ENCODE assay signal across 25 cellular contexts in genomic region chr3:105691053-105691452, GRCh38.
"Had no signal": no experiment of that assay in that cellular context is flagged by ENCODE, and none has a peak within 500 bp of the region (broad histone marks: within the 10 kb centered on the region; RNA-seq: fewer than 3 reads in every experiment).

No MANE protein-coding gene starts in this region.

- H3K27ac ChIP-seq: adrenal gland, SJSA1 had no signal

- ATAC-seq: activated CD4-positive, CD25-positive, alpha-beta regulatory T cell treated with anti-CD3 and anti-CD28 coated beads, Interleukin-2, amount 50 U/mL, for 24 hours; activated CD8-positive, alpha-beta T cell treated with anti-CD3 and anti-CD28 coated beads, Interleukin-2, amount 10 ng/mL, durations not matched to agents 7 days and 5 days; activated naive CD4-positive, alpha-beta T cell treated with anti-CD3 and anti-CD28 coated beads, Interleukin-2, amount 50 U/mL, for 72 hours; Panc1; SK-N-SH treated with all-trans-retinoic acid at 6 μM for 48 hours had no signal

- H3K9me3 ChIP-seq: adrenal gland, SJSA1 had no signal

- DNase-seq: activated CD4-positive, alpha-beta T cell treated with anti-CD3 and anti-CD28 coated beads for 4 hours; activated CD8-positive, alpha-beta memory T cell treated with anti-CD3 and anti-CD28 coated beads, Interleukin-2, amount 50 U/mL, for 48 hours; activated CD8-positive, alpha-beta T cell treated with anti-CD3 and anti-CD28 coated beads, Interleukin-2, amount 10 ng/mL, durations not matched to agents 7 days and 5 days; activated effector memory CD4-positive, alpha-beta T cell treated with anti-CD3 and anti-CD28 coated beads, Interleukin-2, amount 50 U/mL, for 16 hours; activated naive CD4-positive, alpha-beta T cell treated with Interleukin-2 at 50 U/mL for 16 hours; activated T-cell treated with anti-CD3 and anti-CD28 coated beads, Interleukin-2, amount 50 U/mL, for 1 hour; adrenal gland; anterior cingulate cortex; KG1; NCI-H1092; NCI-H1436; NCI-H1694 treated with DMSO at 0.1 percent for 48 hours; NCI-H2029 treated with DMSO at 0.1 percent for 48 hours; NCI-H345; NCI-H510A; NCI-H526 treated with DMSO at 0.1 percent for 48 hours; NCI-H82; RPMI8226; SHP77; SW 1271 had no signal

- H3K36me3 ChIP-seq: SJSA1 had no signal

- H3K4me3 ChIP-seq: adrenal gland, SJSA1 had no signal

- H3K27me3 ChIP-seq: adrenal gland, SJSA1 had no signal
